ENCODE assay signal across 8 cellular contexts in the genomic region with DNA sequence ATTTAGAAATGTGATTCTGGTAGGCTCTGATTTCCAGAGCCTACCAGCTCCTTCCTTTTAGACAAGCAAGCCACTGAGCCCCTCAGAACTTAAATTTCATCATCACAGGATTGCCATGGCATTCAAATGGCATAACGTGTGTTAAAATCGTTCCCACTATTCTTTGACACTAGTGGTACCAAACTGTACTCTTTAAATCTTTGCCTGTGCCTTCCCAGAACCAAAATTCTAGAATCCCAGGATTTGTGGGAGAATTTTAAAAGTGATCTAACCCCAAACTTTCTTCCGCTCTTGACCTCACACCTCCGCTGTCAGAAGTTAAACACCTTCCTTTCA. TPM values are rescaled to one million over a fixed set of nuclear protein-coding genes. Genes with fewer than 3 reads are reported as not detected.
DNase-seq lines count a peak whose midpoint lies in the region; ATAC-seq and TF ChIP-seq lines count a peak whose summit lies in the region.

No MANE protein-coding gene starts in this region.

- peaks cover 5 to 30% (median 20%) of the 10 kb centered on the region in 4 donors for H3K4me1 Mint-ChIP-seq in CD4-positive, CD25-positive, alpha-beta regulatory T cell
- H3K4me1 Mint-ChIP-seq in MCF 10A (ENCODE audit: insufficient read depth, unreplicated experiment): peaks cover 12% of the 10 kb centered on the region
- H3K4me1 Mint-ChIP-seq in naive B cell: peaks cover 10 to 25% (median 19%) of the 10 kb centered on the region in 3 donors

- H3K27ac ChIP-seq in CD4-positive, CD25-positive, alpha-beta regulatory T cell (ENCODE audit: insufficient read depth, low read length, poor library complexity, severe bottlenecking): peak overlapping the region; percentile 84

- ATAC-seq in CD4-positive, CD25-positive, alpha-beta regulatory T cell (ENCODE audit: low read depth in 2 of 2): no peak
- peak; percentile 15 for ATAC-seq in HG02943 (IDR thresholded peaks at IDR 0.05; ENCODE audit: low read depth, unreplicated experiment)
- no peak for ATAC-seq in naive B cell (ENCODE audit: low read depth in 2 of 2)
- no peak for ATAC-seq in HG03095 (IDR thresholded peaks at IDR 0.05; ENCODE audit: unreplicated experiment)
- no peak for ATAC-seq in HG03139 (IDR thresholded peaks at IDR 0.05; ENCODE audit: unreplicated experiment)

- peaks cover 13% of the 10 kb centered on the region for H3K4me1 ChIP-seq in CD4-positive, CD25-positive, alpha-beta regulatory T cell (ENCODE audit: control insufficient read depth, insufficient read depth, low read length, poor library complexity, severe bottlenecking)

- intact Hi-C loops in MCF 10A (cut with micrococcal nuclease): no loop called here

- H3K36me3 Mint-ChIP-seq in CD4-positive, CD25-positive, alpha-beta regulatory T cell: peaks cover 2% of the 10 kb centered on the region
- H3K36me3 Mint-ChIP-seq in MCF 10A (ENCODE audit: insufficient read depth, unreplicated experiment): peaks cover 31% of the 10 kb centered on the region
- H3K36me3 Mint-ChIP-seq in naive B cell: no peaks in the 10 kb centered on the region

- H3K9me3 ChIP-seq in CD4-positive, CD25-positive, alpha-beta regulatory T cell (ENCODE audit: control insufficient read depth in 2 of 2, low read length in 2 of 2): no peaks in the 10 kb centered on the region

- H3K27ac Mint-ChIP-seq in CD4-positive, CD25-positive, alpha-beta regulatory T cell: peak overlapping the region; percentile 97 to 99 (median 98)
- H3K27ac Mint-ChIP-seq in MCF 10A (ENCODE audit: low read depth, unreplicated experiment): peak overlapping the region; percentile 95
- peak overlapping the region; percentile 85 to 98 (median 92) for H3K27ac Mint-ChIP-seq in naive B cell

- TF ChIP-seq CTCF in MCF 10A (IDR thresholded peaks at IDR 0.05; ENCODE audit: unreplicated experiment): no peak

- no peaks in the 10 kb centered on the region for H3K27me3 ChIP-seq in CD4-positive, CD25-positive, alpha-beta regulatory T cell (ENCODE audit: control insufficient read depth, insufficient read depth, low read length)

- H3K4me3 ChIP-seq in CD4-positive, CD25-positive, alpha-beta regulatory T cell (ENCODE audit: low read depth, low read length): peak overlapping the region; percentile 84

- CTCF ChIA-PET in MCF 10A (lab: Yijun Ruan, JAX): interaction anchor here (0.6 to 0.7 kb wide), 2 partner anchors 10 to 551 kb away, joined by 3 to 4 read pairs; no protein-coding TSS in a partner anchor

- peak overlapping the region; percentile 90 to 97 (median 92) for H3K4me3 Mint-ChIP-seq in CD4-positive, CD25-positive, alpha-beta regulatory T cell
- peak overlapping the region; percentile 92 for H3K4me3 Mint-ChIP-seq in MCF 10A (ENCODE audit: unreplicated experiment)
- H3K4me3 Mint-ChIP-seq in naive B cell: peak overlapping the region; percentile 83 to 97 (median 94)

- POLR2A ChIA-PET in MCF 10A (lab: Yijun Ruan, JAX): interaction anchor here (0.6 to 1.8 kb wide), 9 partner anchors 14 to 133 kb away, joined by 3 to 7 read pairs (median 3); no protein-coding TSS in a partner anchor

- DNase-seq in CD4-positive, CD25-positive, alpha-beta regulatory T cell: no peak
- DNase-seq in MCF 10A (ENCODE audit: unreplicated experiment) (no peak), naive B cell (no peak), dedifferentiated amniotic fluid mesenchymal stem cell (ENCODE audit: extremely low spot score) (no peak), GOT3 (lab: John Stamatoyannopoulos, UW) (no peak)

- H3K9me3 Mint-ChIP-seq in CD4-positive, CD25-positive, alpha-beta regulatory T cell: peaks cover 0 to 7% (median 0%) of the 10 kb centered on the region in 7 donors
- H3K9me3 Mint-ChIP-seq in MCF 10A (ENCODE audit: unreplicated experiment): no peaks in the 10 kb centered on the region
- H3K9me3 Mint-ChIP-seq in naive B cell: no peaks in the 10 kb centered on the region

- BruUV-seq in MCF 10A (replicated peaks; lab: Mats Ljungman, UMichigan): no TSS peak

- H3K36me3 ChIP-seq in CD4-positive, CD25-positive, alpha-beta regulatory T cell (ENCODE audit: control insufficient read depth, insufficient read depth, low read length): no peaks in the 10 kb centered on the region

- peaks cover 8% of the 10 kb centered on the region for H3K27me3 Mint-ChIP-seq in CD4-positive, CD25-positive, alpha-beta regulatory T cell
- H3K27me3 Mint-ChIP-seq in MCF 10A (ENCODE audit: insufficient read depth, unreplicated experiment): no peaks in the 10 kb centered on the region
- peaks cover 0 to 11% (median 9%) of the 10 kb centered on the region in 3 donors for H3K27me3 Mint-ChIP-seq in naive B cell

RNA-seq across cellular contexts. Expression of a gene that starts 0.3 kb away (rescaled TPM):
- 10.3 TPM for total RNA-seq in CD4-positive, CD25-positive, alpha-beta regulatory T cell
- polyA plus RNA-seq in CD4-positive, CD25-positive, alpha-beta regulatory T cell: 1 to 10 TPM; 3.3 to 4.5 (median 4.3) TPM
- total RNA-seq in MCF 10A (2022): 11.8 and 19.2 TPM in 2 replicates
- 1 to 10 TPM in 5 of 6 donors, not detected in 1; 2.4 to 6.1 (median 3.6) TPM for polyA plus RNA-seq in naive B cell (ENCODE audit: low read depth in 6 of 6)
